ENCODE assay signal across 1 cellular context in the genomic region with DNA sequence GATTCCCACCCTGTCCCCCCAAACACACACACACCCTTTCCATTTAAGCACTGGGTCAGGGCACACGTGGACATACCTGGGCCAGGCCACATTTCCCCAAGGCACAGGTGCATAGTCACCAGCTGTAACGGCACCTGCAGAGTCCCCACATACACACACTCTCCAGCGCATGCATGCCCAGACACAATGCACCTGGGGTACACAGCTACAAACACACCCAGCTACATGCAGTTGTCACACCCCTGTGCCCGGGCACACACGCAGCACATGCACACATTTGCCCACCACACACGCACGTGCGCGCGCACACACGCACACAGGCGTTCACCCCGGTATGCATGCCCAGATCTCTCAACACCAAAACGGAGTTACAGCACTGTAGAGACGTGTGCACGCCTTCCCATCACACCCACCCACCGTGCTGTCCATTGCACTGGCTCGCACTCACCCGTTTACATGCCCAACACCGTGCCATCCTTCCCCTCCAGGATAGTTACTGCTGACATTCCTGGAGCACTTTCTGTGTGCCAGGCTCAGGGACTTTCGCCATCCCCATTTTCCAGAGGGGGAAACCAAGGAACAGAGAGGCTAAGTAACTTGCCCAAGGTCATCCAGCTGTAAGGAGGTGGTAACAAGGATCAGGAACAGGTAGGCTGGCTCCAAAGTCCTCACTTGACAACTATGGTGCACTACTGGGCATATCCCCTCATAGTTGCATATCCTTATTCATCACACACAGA.
TF ChIP-seq lines count a peak whose summit lies in the region.

No MANE protein-coding gene starts in this region.

TF ChIP-seq in HCT116, 20 proteins besides CTCF, POLR2A, EP300 and RAD21 (continued from another document):
- TF ChIP-seq, protein P1, sequence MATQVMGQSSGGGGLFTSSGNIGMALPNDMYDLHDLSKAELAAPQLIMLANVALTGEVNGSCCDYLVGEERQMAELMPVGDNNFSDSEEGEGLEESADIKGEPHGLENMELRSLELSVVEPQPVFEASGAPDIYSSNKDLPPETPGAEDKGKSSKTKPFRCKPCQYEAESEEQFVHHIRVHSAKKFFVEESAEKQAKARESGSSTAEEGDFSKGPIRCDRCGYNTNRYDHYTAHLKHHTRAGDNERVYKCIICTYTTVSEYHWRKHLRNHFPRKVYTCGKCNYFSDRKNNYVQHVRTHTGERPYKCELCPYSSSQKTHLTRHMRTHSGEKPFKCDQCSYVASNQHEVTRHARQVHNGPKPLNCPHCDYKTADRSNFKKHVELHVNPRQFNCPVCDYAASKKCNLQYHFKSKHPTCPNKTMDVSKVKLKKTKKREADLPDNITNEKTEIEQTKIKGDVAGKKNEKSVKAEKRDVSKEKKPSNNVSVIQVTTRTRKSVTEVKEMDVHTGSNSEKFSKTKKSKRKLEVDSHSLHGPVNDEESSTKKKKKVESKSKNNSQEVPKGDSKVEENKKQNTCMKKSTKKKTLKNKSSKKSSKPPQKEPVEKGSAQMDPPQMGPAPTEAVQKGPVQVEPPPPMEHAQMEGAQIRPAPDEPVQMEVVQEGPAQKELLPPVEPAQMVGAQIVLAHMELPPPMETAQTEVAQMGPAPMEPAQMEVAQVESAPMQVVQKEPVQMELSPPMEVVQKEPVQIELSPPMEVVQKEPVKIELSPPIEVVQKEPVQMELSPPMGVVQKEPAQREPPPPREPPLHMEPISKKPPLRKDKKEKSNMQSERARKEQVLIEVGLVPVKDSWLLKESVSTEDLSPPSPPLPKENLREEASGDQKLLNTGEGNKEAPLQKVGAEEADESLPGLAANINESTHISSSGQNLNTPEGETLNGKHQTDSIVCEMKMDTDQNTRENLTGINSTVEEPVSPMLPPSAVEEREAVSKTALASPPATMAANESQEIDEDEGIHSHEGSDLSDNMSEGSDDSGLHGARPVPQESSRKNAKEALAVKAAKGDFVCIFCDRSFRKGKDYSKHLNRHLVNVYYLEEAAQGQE (IDR thresholded peaks at IDR 0.05; ENCODE audit: low read depth) = no peak
